ENCODE assay signal across 8 cellular contexts in genomic region chr22:23767673-23768548, GRCh38. TPM values are rescaled to one million over a fixed set of nuclear protein-coding genes. Genes with fewer than 3 reads are reported as not detected.
A peak's percentile ranks its signal among the peaks of the same experiment; 100 is the strongest.
DNase-seq lines count a peak whose midpoint lies in the region; ATAC-seq, FAIRE-seq and TF ChIP-seq lines count a peak whose summit lies in the region.

Gene CHCHD10 (minus strand): TSS chr22:23767972. CDS start chr22:23767874, 98 bp downstream.

- POLR2A ChIA-PET in WTC11 (lab: Charles Lee): interaction anchor here (1.6 kb wide), 1 partner anchor 82 kb away, joined by 3 read pairs; no protein-coding TSS in a partner anchor

- ATAC-seq in WTC11: peak; percentile 41
- ATAC-seq in HG02981 (IDR thresholded peaks at IDR 0.05; ENCODE audit: unreplicated experiment): no peak

- TF ChIP-seq CTCF in WTC11 (IDR thresholded peaks at IDR 0.05): peak; percentile 81
- TF ChIP-seq CTCF in cardiac fibroblast (IDR thresholded peaks at IDR 0.05; ENCODE audit: low read depth, low read length): peak; percentile 82

- H3K27me3 Mint-ChIP-seq in WTC11 (ENCODE audit: low read depth): peaks cover 16% of the 10 kb centered on the region

- peaks cover 2% of the 10 kb centered on the region for H3K36me3 Mint-ChIP-seq in WTC11

- H3K4me3 Mint-ChIP-seq in WTC11: peak within 1 kb of the TSS; percentile 89

- no peaks in the 10 kb centered on the region for H3K9me3 Mint-ChIP-seq in WTC11

- no peak for FAIRE-seq in H54 (lab: Jason Lieb, UNC)

- TF ChIP-seq POLR2A in H54 (IDR thresholded peaks at IDR 0.05; ENCODE audit: low read depth, low read length): peak; percentile 45; the same call in 1 of the 2 replicates

- H3K4me3 ChIP-seq in cardiac fibroblast (replicated peaks in 1 of 2; ENCODE audit: low read depth in 2 of 2, low read length in 2 of 2): peak within 1 kb of the TSS; percentile 59 to 65

- peaks cover 36% of the 10 kb centered on the region for H3K4me1 Mint-ChIP-seq in WTC11

- no peak within 1 kb of the TSS for H3K27ac Mint-ChIP-seq in WTC11

- CTCF ChIA-PET in WTC11 (lab: Charles Lee): interaction anchor here (0.6 to 4.0 kb wide), 21 partner anchors 8 to 302 kb away, joined by 3 to 77 read pairs (median 5); partner anchors contain the start of genes MIF, SLC2A11 and ZNF70

- peak; percentile 85 for DNase-seq in DMS 273 (lab: John Stamatoyannopoulos, UW; ENCODE audit: unreplicated experiment)
- no peak for DNase-seq in H54 (ENCODE audit: insufficient read length, low spot score)
- peak; percentile 70 for DNase-seq in NCI-H2171 treated with DMSO at 0.1 percent for 48 hours (lab: John Stamatoyannopoulos, UW)
- DNase-seq in WTC11 (ENCODE audit: low spot score): peak; percentile 90
- DNase-seq in cardiac fibroblast (ENCODE audit: low read depth in 2 of 2): peak; percentile 79
- DNase-seq in islet precursor cell: peak; percentile 92
- DNase-seq in stimulated activated CD4-positive, alpha-beta T cell treated with anti-CD3 and anti-CD28 coated beads, Interleukin-12 subunit alpha, Interleukin-12 subunit beta, amount 100 ng/mL, for 24 hours (ENCODE audit: low read depth in 2 of 2): peak; percentile 54 to 79

TF ChIP-seq in WTC11, 78 proteins besides CTCF, POLR2A, EP300 and RAD21:
- TF ChIP-seq KAT7 (CRISPR knock-in tag; IDR thresholded peaks at IDR 0.05; ENCODE audit: borderline replicate concordance): peak; percentile 64; the same call in 1 of the 2 replicates
- peak; percentile 37; the same call in 1 of the 2 replicates for TF ChIP-seq USF2 (CRISPR knock-in tag; IDR thresholded peaks at IDR 0.05)
- TF ChIP-seq MYBL2 (CRISPR knock-in tag; IDR thresholded peaks at IDR 0.05): peak; percentile 45; the same call in 1 of the 2 replicates
- TF ChIP-seq IRF1 (CRISPR knock-in tag; IDR thresholded peaks at IDR 0.05): peak; percentile 64
- no peak for TF ChIP-seq NR3C1 (CRISPR knock-in tag; conservative IDR thresholded peaks at IDR 0.05; ENCODE audit: low read depth)
- TF ChIP-seq USF1 (CRISPR knock-in tag; IDR thresholded peaks at IDR 0.05): 0 out of 2 replicates have a peak, but pooled peaks have one; percentile 12
- 0 out of 2 replicates have a peak, but pooled peaks have one; percentile 16 for TF ChIP-seq CREM (CRISPR knock-in tag; IDR thresholded peaks at IDR 0.05)
- peak; percentile 96 for TF ChIP-seq ESRRA (CRISPR knock-in tag; IDR thresholded peaks at IDR 0.05; ENCODE audit: borderline replicate concordance)
- 0 out of 2 replicates have a peak, but pooled peaks have one; percentile 20 for TF ChIP-seq JUN (CRISPR knock-in tag; IDR thresholded peaks at IDR 0.05)
- TF ChIP-seq ZNF219 (CRISPR knock-in tag; IDR thresholded peaks at IDR 0.05; ENCODE audit: borderline replicate concordance): 0 out of 2 replicates have a peak, but pooled peaks have one; percentile 10
- no peak for TF ChIP-seq ZNF317 (CRISPR knock-in tag; IDR thresholded peaks at IDR 0.05; ENCODE audit: borderline replicate concordance, low read depth)
- peak; percentile 67 for TF ChIP-seq SP1 (CRISPR knock-in tag; conservative IDR thresholded peaks at IDR 0.05)
- TF ChIP-seq ZNF423 (CRISPR knock-in tag; IDR thresholded peaks at IDR 0.05): no peak
- peak; percentile 58; the same call in 1 of the 2 replicates for TF ChIP-seq ZBTB21 (CRISPR knock-in tag; IDR thresholded peaks at IDR 0.05; ENCODE audit: borderline replicate concordance)
- peak; percentile 71 for TF ChIP-seq MAX (CRISPR knock-in tag; IDR thresholded peaks at IDR 0.05)
- TF ChIP-seq ATF1 (CRISPR knock-in tag; IDR thresholded peaks at IDR 0.05): no peak
- TF ChIP-seq E2F5 (CRISPR knock-in tag; IDR thresholded peaks at IDR 0.05): peak; percentile 56; the same call in 1 of the 2 replicates
- TF ChIP-seq HMGXB4 (CRISPR knock-in tag; IDR thresholded peaks at IDR 0.05): peak; percentile 74; the same call in 1 of the 2 replicates
- peak; percentile 49; the same call in 1 of the 2 replicates for TF ChIP-seq GABPB1 (CRISPR knock-in tag; IDR thresholded peaks at IDR 0.05)
- peak; percentile 59; the same call in 1 of the 2 replicates for TF ChIP-seq RELA (CRISPR knock-in tag; IDR thresholded peaks at IDR 0.05; ENCODE audit: borderline replicate concordance)

RNA-seq across cellular contexts. Expression of gene CHCHD10, which starts in this region (rescaled TPM):
- 170 to 198 TPM (median 171 TPM) in 3 replicates for total RNA-seq in WTC11 (2021)
